ENCODE assay signal across 19 cellular contexts in the genomic region with DNA sequence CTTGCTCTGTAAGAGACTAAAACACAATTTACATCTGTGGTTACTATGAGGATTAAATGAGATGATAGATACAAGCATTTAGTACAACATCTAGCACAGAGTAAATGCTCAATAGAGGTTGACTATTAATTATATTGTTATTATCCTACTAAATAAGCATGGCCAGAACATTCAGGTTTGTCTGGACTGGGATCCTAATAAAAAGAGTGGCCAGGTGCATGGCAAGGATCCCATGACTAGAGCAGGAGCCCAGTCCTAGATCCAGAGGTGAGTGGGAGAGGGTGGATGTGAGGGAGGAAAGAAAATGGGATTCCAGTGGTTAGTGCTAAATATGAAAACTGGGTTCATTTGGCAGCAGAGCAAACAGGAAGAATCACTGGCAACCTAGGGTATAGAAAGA.
DNase-seq lines count a peak whose midpoint lies in the region; ATAC-seq, FAIRE-seq and TF ChIP-seq lines count a peak whose summit lies in the region.
"Had no signal": no experiment of that assay in that cellular context is flagged by ENCODE, and none has a peak within 500 bp of the region (broad histone marks: within the 10 kb centered on the region; RNA-seq: fewer than 3 reads in every experiment).

No MANE protein-coding gene starts in this region.

- H4K12ac ChIP-seq in trophoblast cell (ENCODE audit: low read depth, low read length), result no peak overlapping the region

- H3K4me3 Mint-ChIP-seq in activated CD4-positive, alpha-beta T cell treated with anti-CD3 and anti-CD28 coated beads, Interleukin-2, amount 10 ng/mL, durations not matched to agents 7 days and 5 days, result no peak overlapping the region
- H3K4me3 Mint-ChIP-seq: CD14-positive monocyte; CD4-positive, alpha-beta memory T cell had no signal

- no peak overlapping the region for H2AK5ac ChIP-seq in trophoblast cell (ENCODE audit: low read length)

- H4K8ac ChIP-seq in trophoblast cell (ENCODE audit: low read depth, low read length), result peak overlapping the region; percentile 20

- no peaks in the 10 kb centered on the region for H4K20me1 ChIP-seq in endothelial cell of umbilical vein (replicated peaks; ENCODE audit: control insufficient read depth, extremely low read depth, insufficient read depth, low read length)

- BruUV-seq in endothelial cell of umbilical vein (replicated peaks; lab: Mats Ljungman, UMichigan), result no TSS peak

- H3K18ac ChIP-seq in trophoblast cell (ENCODE audit: low read length), result no peak overlapping the region

- dilution Hi-C loops in endothelial cell of umbilical vein (cut with MboI; ENCODE audit: extremely low pct_ligation_motif_present, low sequenced_read_pairs), result no loop called here

- ATAC-seq in HG03045 (IDR thresholded peaks at IDR 0.05; ENCODE audit: unreplicated experiment) (no peak), GM21390 (IDR thresholded peaks at IDR 0.05; ENCODE audit: unreplicated experiment) (no peak)
- ATAC-seq: A549, HCT116 had no signal

- H3K4me2 ChIP-seq in endothelial cell of umbilical vein (ENCODE audit: insufficient read depth, low read length) (no peak overlapping the region), trophoblast cell (ENCODE audit: low read length) (no peak overlapping the region)
- H3K4me2 ChIP-seq: A549 had no signal

- H3K4me1 ChIP-seq in endothelial cell of umbilical vein (ENCODE audit: control insufficient read depth, extremely low read depth, insufficient read depth, low read length) (no peaks in the 10 kb centered on the region), trophoblast cell (ENCODE audit: control insufficient read depth in 1 of 2, insufficient read depth in 2 of 2, low read length in 2 of 2) (peaks cover 6 to 7% of the 10 kb centered on the region in 2 experiments)
- H3K4me1 ChIP-seq: A549 had no signal

- no peak for DNase-seq in activated CD4-positive, alpha-beta T cell treated with anti-CD3 and anti-CD28 coated beads, Interleukin-2, amount 10 ng/mL, durations not matched to agents 7 days and 5 days
- DNase-seq in activated CD4-positive, alpha-beta T cell treated with anti-CD3 and anti-CD28 coated beads for 4 hours, result no peak
- DNase-seq in endothelial cell of umbilical vein (ENCODE audit: low read depth, low spot score), result no peak
- no peak for DNase-seq in trophoblast cell
- DNase-seq in NCI-H526 treated with DMSO at 0.1 percent for 48 hours (lab: John Stamatoyannopoulos, UW), result no peak
- DNase-seq: CD4-positive, alpha-beta memory T cell; DMS153; DMS79; GDM1; GOT3; H7 had no signal

- no peaks in the 10 kb centered on the region for H3K36me3 ChIP-seq in endothelial cell of umbilical vein (ENCODE audit: control insufficient read depth in 2 of 2, extremely low read depth in 1 of 2, insufficient read depth in 2 of 2, low read length in 2 of 2)
- no peaks in the 10 kb centered on the region for H3K36me3 ChIP-seq in trophoblast cell (ENCODE audit: control insufficient read depth in 1 of 2, insufficient read depth in 2 of 2, low read length in 2 of 2)

- FAIRE-seq in endothelial cell of umbilical vein (lab: Jason Lieb, UNC), result peak; percentile 33
- FAIRE-seq: A549, GM12892, GM18507 had no signal

- H3K27me3 Mint-ChIP-seq in activated CD4-positive, alpha-beta T cell treated with anti-CD3 and anti-CD28 coated beads, Interleukin-2, amount 10 ng/mL, durations not matched to agents 7 days and 5 days, result no peaks in the 10 kb centered on the region
- H3K27me3 Mint-ChIP-seq: CD4-positive, alpha-beta memory T cell had no signal

- H3K9ac ChIP-seq in endothelial cell of umbilical vein (replicated peaks; ENCODE audit: extremely low read depth, insufficient read depth, low read length), result no peak overlapping the region
- H3K9ac ChIP-seq in trophoblast cell (ENCODE audit: low read length), result no peak overlapping the region

- intact Hi-C loops in endothelial cell of umbilical vein (cut with micrococcal nuclease), result no loop called here

- no peak overlapping the region for H3K14ac ChIP-seq in trophoblast cell (ENCODE audit: low read length)

- H3K27me3 ChIP-seq in endothelial cell of umbilical vein (ENCODE audit: control insufficient read depth in 2 of 2, insufficient read depth in 2 of 2, low read length in 2 of 2) (no peaks in the 10 kb centered on the region), trophoblast cell (ENCODE audit: insufficient read depth, low read length) (no peaks in the 10 kb centered on the region)

- H3K9me3 Mint-ChIP-seq in activated CD4-positive, alpha-beta T cell treated with anti-CD3 and anti-CD28 coated beads, Interleukin-2, amount 10 ng/mL, durations not matched to agents 7 days and 5 days, result no peaks in the 10 kb centered on the region
- H3K9me3 Mint-ChIP-seq: CD4-positive, alpha-beta memory T cell had no signal

- CTCF ChIA-PET in activated CD4-positive, alpha-beta T cell treated with anti-CD3 and anti-CD28 coated beads, Interleukin-2, amount 10 ng/mL, durations not matched to agents 7 days and 5 days (lab: Charles Lee), result interaction anchor here (1.8 to 2.7 kb wide), 2 partner anchors 10 to 13 kb away, joined by 4 to 8 read pairs; no protein-coding TSS in a partner anchor
- CTCF ChIA-PET in endothelial cell of umbilical vein (lab: Charles Lee), result no interaction called here

- H3K27ac ChIP-seq in endothelial cell of umbilical vein (ENCODE audit: insufficient read depth, low read depth, low read length), result no peak overlapping the region
- H3K27ac ChIP-seq in trophoblast cell (ENCODE audit: low read depth, low read length), result no peak overlapping the region
- H3K27ac ChIP-seq: 22Rv1, A549 had no signal

- peak overlapping the region; percentile 73 for H2BK12ac ChIP-seq in trophoblast cell (ENCODE audit: low read length)

- no peak overlapping the region for H4K91ac ChIP-seq in trophoblast cell (ENCODE audit: low read depth, low read length)

- no peaks in the 10 kb centered on the region for H3K4me1 Mint-ChIP-seq in activated CD4-positive, alpha-beta T cell treated with anti-CD3 and anti-CD28 coated beads, Interleukin-2, amount 10 ng/mL, durations not matched to agents 7 days and 5 days
- H3K4me1 Mint-ChIP-seq: CD4-positive, alpha-beta memory T cell had no signal

- no peaks in the 10 kb centered on the region for H3K36me3 Mint-ChIP-seq in activated CD4-positive, alpha-beta T cell treated with anti-CD3 and anti-CD28 coated beads, Interleukin-2, amount 10 ng/mL, durations not matched to agents 7 days and 5 days (ENCODE audit: low read depth)
- H3K36me3 Mint-ChIP-seq: CD14-positive monocyte; CD4-positive, alpha-beta memory T cell had no signal

- no peak overlapping the region for H2BK120ac ChIP-seq in trophoblast cell (ENCODE audit: insufficient read depth, low read length, poor library complexity)

- H2AFZ ChIP-seq in endothelial cell of umbilical vein (ENCODE audit: low read depth, low read length) (no peak overlapping the region), trophoblast cell (ENCODE audit: insufficient read depth, low read length, poor library complexity) (no peak overlapping the region)

- H3K9me3 ChIP-seq in endothelial cell of umbilical vein (replicated peaks; ENCODE audit: control insufficient read depth, insufficient read depth, low read length) (no peaks in the 10 kb centered on the region), trophoblast cell (ENCODE audit: insufficient read depth, low read depth, low read length) (no peaks in the 10 kb centered on the region)
- H3K9me3 ChIP-seq: A549 had no signal

- no peak overlapping the region for H2BK5ac ChIP-seq in trophoblast cell (ENCODE audit: low read depth, low read length, poor library complexity)

- no peak overlapping the region for H3K23ac ChIP-seq in trophoblast cell (ENCODE audit: low read length)

- H3K27ac Mint-ChIP-seq in activated CD4-positive, alpha-beta T cell treated with anti-CD3 and anti-CD28 coated beads, Interleukin-2, amount 10 ng/mL, durations not matched to agents 7 days and 5 days, result peak overlapping the region; percentile 21
- H3K27ac Mint-ChIP-seq: CD4-positive, alpha-beta memory T cell had no signal

- TF ChIP-seq POLR2A in endothelial cell of umbilical vein (IDR thresholded peaks at IDR 0.05; ENCODE audit: low read depth, low read length), result no peak

- POLR2A ChIA-PET in activated CD4-positive, alpha-beta T cell treated with anti-CD3 and anti-CD28 coated beads, Interleukin-2, amount 10 ng/mL, durations not matched to agents 7 days and 5 days (lab: Charles Lee), result no interaction called here
- POLR2A ChIA-PET in endothelial cell of umbilical vein (lab: Charles Lee), result no interaction called here

- H3K4ac ChIP-seq in trophoblast cell (ENCODE audit: low read depth, low read length), result no peak overlapping the region

- H3K79me2 ChIP-seq in endothelial cell of umbilical vein (ENCODE audit: control insufficient read depth, insufficient read depth, low read length) (no peaks in the 10 kb centered on the region), trophoblast cell (ENCODE audit: control insufficient read depth, insufficient read depth, low read length, poor library complexity) (no peaks in the 10 kb centered on the region)

- H3K4me3 ChIP-seq in endothelial cell of umbilical vein (replicated peaks in 1 of 3; ENCODE audit: insufficient read depth in 1 of 3, low read depth in 1 of 3, low read length in 3 of 3) (no peak overlapping the region), trophoblast cell (ENCODE audit: low read depth, low read length) (no peak overlapping the region)
- H3K4me3 ChIP-seq: A549 had no signal

- TF ChIP-seq CTCF in endothelial cell of umbilical vein (IDR thresholded peaks at IDR 0.05; ENCODE audit: extremely low read depth in 1 of 2, insufficient read depth in 1 of 2, low read depth in 1 of 2, low read length in 2 of 2), result no peak

- H3K9me1 ChIP-seq in endothelial cell of umbilical vein (replicated peaks; ENCODE audit: control insufficient read depth, extremely low read depth, insufficient read depth, low read length), result no peaks in the 10 kb centered on the region

- H3K79me1 ChIP-seq in trophoblast cell (ENCODE audit: low read length), result peaks cover 5% of the 10 kb centered on the region

TF ChIP-seq in endothelial cell of umbilical vein, 7 proteins besides CTCF, POLR2A, EP300 and RAD21:
- TF ChIP-seq EZH2 (IDR thresholded peaks at IDR 0.05; ENCODE audit: borderline replicate concordance, low read depth, low read length, severe bottlenecking) (no peak), GATA2 (IDR thresholded peaks at IDR 0.05; ENCODE audit: insufficient read depth, insufficient read length, low read depth, low read length) (no peak), FOS (IDR thresholded peaks at IDR 0.05; ENCODE audit: borderline replicate concordance, insufficient read depth, low read length) (no peak), POLR2AphosphoS5 (IDR thresholded peaks at IDR 0.05; ENCODE audit: insufficient read depth, low read depth, low read length) (no peak), JUN (IDR thresholded peaks at IDR 0.05; ENCODE audit: borderline replicate concordance, insufficient read depth, insufficient read length, low read depth) (no peak), MAX (IDR thresholded peaks at IDR 0.05; ENCODE audit: insufficient read depth, insufficient read length) (no peak), MYC (IDR thresholded peaks at IDR 0.05; ENCODE audit: low read depth, low read length) (no peak)
